In genomic region chr9:115117999-115118470, GRCh38 we compare ENCODE assay signal across 1 cellular context.
TF ChIP-seq lines count a peak whose summit lies in the region.

TNC (minus strand) TSS chr9:115118157; CDS start chr9:115091018, 27,139 bp downstream.

TF ChIP-seq in SK-N-SH, 30 proteins besides CTCF, POLR2A, EP300 and RAD21 (continued from another document):
- no peak for TF ChIP-seq ZBTB33 (IDR thresholded peaks at IDR 0.05; ENCODE audit: borderline replicate concordance, low read depth)
- no peak for TF ChIP-seq NRF1 (IDR thresholded peaks at IDR 0.05; ENCODE audit: low read depth, low read length)
- TF ChIP-seq SMC3 (IDR thresholded peaks at IDR 0.05; ENCODE audit: low read depth, low read length): no peak
- peak; percentile 70 for TF ChIP-seq MAX (IDR thresholded peaks at IDR 0.05; ENCODE audit: low read depth)
- 0 out of 2 replicates have a peak, but pooled peaks have one; percentile 20 for TF ChIP-seq JUND (IDR thresholded peaks at IDR 0.05)
- 0 out of 2 replicates have a peak, but pooled peaks have one; percentile 39 for TF ChIP-seq YY1 (IDR thresholded peaks at IDR 0.05; ENCODE audit: low read depth)
- TF ChIP-seq NFIC (IDR thresholded peaks at IDR 0.05; ENCODE audit: borderline replicate concordance): peak; percentile 91
- no peak for TF ChIP-seq IRF3 (IDR thresholded peaks at IDR 0.05; ENCODE audit: low read depth, low read length)
- no peak for TF ChIP-seq FOSL2 (IDR thresholded peaks at IDR 0.05; ENCODE audit: borderline replicate concordance, low read depth)
- TF ChIP-seq TEAD4 (IDR thresholded peaks at IDR 0.05; ENCODE audit: borderline replicate concordance, insufficient read depth): no peak; the same call in 1 of the 2 replicates
- TF ChIP-seq POLR2AphosphoS5 (IDR thresholded peaks at IDR 0.05; ENCODE audit: low read depth, low read length): peak; percentile 96
